In genomic region chr7:44838751-44839150, GRCh38 we compare ENCODE assay signal across 23 cellular contexts. TPM values are rescaled to one million over a fixed set of nuclear protein-coding genes. Genes with fewer than 3 reads are reported as not detected.
A peak's percentile ranks its signal among the peaks of the same experiment; 100 is the strongest.
DNase-seq lines count a peak whose midpoint lies in the region; ATAC-seq and TF ChIP-seq lines count a peak whose summit lies in the region.
"Had no signal": no experiment of that assay in that cellular context is flagged by ENCODE, and none has a peak within 500 bp of the region (broad histone marks: within the 10 kb centered on the region; RNA-seq: fewer than 3 reads in every experiment).

No MANE protein-coding gene starts in this region.

- H3K27me3 ChIP-seq in mammary epithelial cell (ENCODE audit: insufficient read depth, low read length) (no peaks in the 10 kb centered on the region), hepatocyte (no peaks in the 10 kb centered on the region)

- 91% methylated on average over 2 of the region's 2 CpGs for WGBS in mammary epithelial cell (ENCODE audit: low coverage, missing lambda C conversion rate)
- WGBS in hepatocyte (ENCODE audit: low lambda C conversion rate, missing lambda C conversion rate) = 50% methylated on average over 2 of the region's 2 CpGs

- H3K27me3 Mint-ChIP-seq in MCF 10A (ENCODE audit: insufficient read depth, unreplicated experiment) (no peaks in the 10 kb centered on the region), nephron (ENCODE audit: low read depth) (no peaks in the 10 kb centered on the region)
- no peaks in the 10 kb centered on the region for H3K27me3 Mint-ChIP-seq in activated T-helper 17 cell treated with anti-CD3 and anti-CD28 coated beads, Interleukin-2, amount 50 U/mL, for 72 hours

- H2AFZ ChIP-seq in mammary epithelial cell (ENCODE audit: low read depth, low read length) (no peak overlapping the region), hepatocyte (no peak overlapping the region)

- peaks cover 62% of the 10 kb centered on the region for H3K79me2 ChIP-seq in mammary epithelial cell (ENCODE audit: insufficient read depth, low read length)
- H3K79me2 ChIP-seq in hepatocyte = peaks cover 77% of the 10 kb centered on the region

- H3K4me1 ChIP-seq in mammary epithelial cell (ENCODE audit: insufficient read depth, low read length) = no peaks in the 10 kb centered on the region
- no peaks in the 10 kb centered on the region for H3K4me1 ChIP-seq in hepatocyte (ENCODE audit: insufficient read depth)
- H3K4me1 ChIP-seq: Caco-2 had no signal

- no peak overlapping the region for H3K27ac ChIP-seq in mammary epithelial cell (ENCODE audit: insufficient read depth, low read depth, low read length)
- no peak overlapping the region for H3K27ac ChIP-seq in hepatocyte
- H3K27ac ChIP-seq in RWPE1 = no peak overlapping the region

- peaks cover 50% of the 10 kb centered on the region for H3K36me3 Mint-ChIP-seq in MCF 10A (ENCODE audit: insufficient read depth, unreplicated experiment)
- H3K36me3 Mint-ChIP-seq in activated T-helper 17 cell treated with anti-CD3 and anti-CD28 coated beads, Interleukin-2, amount 50 U/mL, for 72 hours (ENCODE audit: low read depth) = peaks cover 78% of the 10 kb centered on the region
- H3K36me3 Mint-ChIP-seq in nephron (ENCODE audit: low read depth) = peaks cover 57% of the 10 kb centered on the region

- H3K9ac ChIP-seq in mammary epithelial cell (ENCODE audit: insufficient read depth, low read length) = no peak overlapping the region
- H3K9ac ChIP-seq: SK-N-SH had no signal

- DNase-seq in MCF 10A (ENCODE audit: unreplicated experiment) = no peak
- no peak for DNase-seq in mammary epithelial cell
- DNase-seq in hepatocyte (ENCODE audit: low spot score) = no peak
- no peak for DNase-seq in middle frontal gyrus (ENCODE audit: extremely low spot score, low spot score)
- no peak for DNase-seq in RWPE1 (ENCODE audit: low spot score)
- DNase-seq: C1 segment of cervical spinal cord; Caco-2; CD8-positive, alpha-beta T cell; GOT3; KBM-7; MM.1S; NCI-H1048; NCI-H1417; NCI-H1694; NCI-H2029 treated with DMSO at 0.1 percent for 48 hours; NCI-H446 treated with DMSO at 0.1 percent for 48 hours; NCI-H526; NCI-H82; OCI-M1; SK-N-SH had no signal

- POLR2A ChIA-PET in MCF 10A (lab: Yijun Ruan, JAX) (interaction anchor here (1.2 kb wide), 1 partner anchor 37 kb away, joined by 4 read pairs; no protein-coding TSS in a partner anchor), RWPE1 (lab: Yijun Ruan, JAX; ENCODE audit: low non-redundant PET) (no interaction called here)

- H3K9me3 Mint-ChIP-seq in MCF 10A (ENCODE audit: unreplicated experiment) (no peaks in the 10 kb centered on the region), nephron (no peaks in the 10 kb centered on the region)
- H3K9me3 Mint-ChIP-seq in activated T-helper 17 cell treated with anti-CD3 and anti-CD28 coated beads, Interleukin-2, amount 50 U/mL, for 72 hours = no peaks in the 10 kb centered on the region
- H3K9me3 Mint-ChIP-seq: CD8-positive, alpha-beta T cell had no signal

- H3K4me2 ChIP-seq in mammary epithelial cell (ENCODE audit: insufficient read depth, low read depth, low read length) (no peak overlapping the region), hepatocyte (no peak overlapping the region)
- H3K4me2 ChIP-seq: SK-N-SH had no signal

- dilution Hi-C loops in mammary epithelial cell (cut with HindIII; ENCODE audit: low sequenced_read_pairs) = no loop called here

- ATAC-seq in activated T-helper 17 cell treated with anti-CD3 and anti-CD28 coated beads, Interleukin-2, amount 50 U/mL, for 72 hours (replicated peaks) = no peak
- ATAC-seq: CD8-positive, alpha-beta T cell; HCT116 had no signal

- H3K36me3 ChIP-seq in mammary epithelial cell (ENCODE audit: insufficient read depth, low read length) (peaks cover 16% of the 10 kb centered on the region), hepatocyte (replicated peaks; ENCODE audit: insufficient read depth, low read depth) (no peaks in the 10 kb centered on the region)

- in situ Hi-C loops in mammary epithelial cell (cut with MboI; ENCODE audit: low sequenced_read_pairs in 2 of 2) = loop anchor here in 1 of 2 donors (25.0 kb wide), 1 partner anchor 251 kb away; the partner anchor contains the start of gene TMED4

- H3K4me3 Mint-ChIP-seq in MCF 10A (ENCODE audit: unreplicated experiment) (no peak overlapping the region), nephron (no peak overlapping the region)
- H3K4me3 Mint-ChIP-seq in activated T-helper 17 cell treated with anti-CD3 and anti-CD28 coated beads, Interleukin-2, amount 50 U/mL, for 72 hours = no peak overlapping the region
- H3K4me3 Mint-ChIP-seq: CD8-positive, alpha-beta T cell had no signal

- TF ChIP-seq CTCF in MCF 10A (IDR thresholded peaks at IDR 0.05; ENCODE audit: unreplicated experiment) (no peak), mammary epithelial cell (conservative IDR thresholded peaks at IDR 0.05 in 1 of 2, IDR thresholded peaks at IDR 0.05 in 1 of 2; ENCODE audit: extremely low read depth in 1 of 2, insufficient read depth in 1 of 2, low read depth in 1 of 2, low read length in 2 of 2) (no peak), nephron (IDR thresholded peaks at IDR 0.05; ENCODE audit: unreplicated experiment in 3 of 3) (no peak), hepatocyte (IDR thresholded peaks at IDR 0.05; ENCODE audit: poor library complexity) (no peak), RWPE1 (conservative IDR thresholded peaks at IDR 0.05; ENCODE audit: low read depth) (no peak)

- BruUV-seq in MCF 10A (replicated peaks; lab: Mats Ljungman, UMichigan) = no TSS peak
- BruUV-seq in mammary epithelial cell (replicated peaks; lab: Mats Ljungman, UMichigan) = no TSS peak

- no peaks in the 10 kb centered on the region for H4K20me1 ChIP-seq in mammary epithelial cell (ENCODE audit: insufficient read depth, low read length)
- H4K20me1 ChIP-seq in hepatocyte (ENCODE audit: insufficient read depth, poor library complexity, severe bottlenecking) = peaks cover 7% of the 10 kb centered on the region

- peaks cover 5% of the 10 kb centered on the region for H3K4me1 Mint-ChIP-seq in MCF 10A (ENCODE audit: insufficient read depth, unreplicated experiment)
- H3K4me1 Mint-ChIP-seq in activated T-helper 17 cell treated with anti-CD3 and anti-CD28 coated beads, Interleukin-2, amount 50 U/mL, for 72 hours = peaks cover 7% of the 10 kb centered on the region
- H3K4me1 Mint-ChIP-seq in nephron = no peaks in the 10 kb centered on the region

- H3K27ac Mint-ChIP-seq in MCF 10A (ENCODE audit: low read depth, unreplicated experiment) (peak overlapping the region; percentile 54), nephron (peak overlapping the region in 2 of 3 experiments; percentile 29 to 56)
- peak overlapping the region; percentile 10 for H3K27ac Mint-ChIP-seq in activated T-helper 17 cell treated with anti-CD3 and anti-CD28 coated beads, Interleukin-2, amount 50 U/mL, for 72 hours
- H3K27ac Mint-ChIP-seq: CD8-positive, alpha-beta T cell had no signal

- no peaks in the 10 kb centered on the region for H3K9me2 ChIP-seq in hepatocyte (replicated peaks; ENCODE audit: insufficient read depth)
- H3K9me2 ChIP-seq: SK-N-SH had no signal

- H3K4me3 ChIP-seq in mammary epithelial cell (replicated peaks in 1 of 3; ENCODE audit: insufficient read depth in 1 of 3, low read depth in 2 of 3, low read length in 3 of 3) (no peak overlapping the region), hepatocyte (no peak overlapping the region)

- CTCF ChIA-PET in MCF 10A (lab: Yijun Ruan, JAX) = interaction anchor here (1.0 kb wide), 1 partner anchor 22 kb away, joined by 3 read pairs; no protein-coding TSS in a partner anchor
- CTCF ChIA-PET in mammary epithelial cell (lab: Charles Lee; ENCODE audit: low non-redundant PET) = no interaction called here
- CTCF ChIA-PET in RWPE1 (lab: Yijun Ruan, JAX) = no interaction called here

- intact Hi-C loops in MCF 10A (cut with micrococcal nuclease) (no loop called here), mammary epithelial cell (cut with micrococcal nuclease) (no loop called here)

- H3K9me3 ChIP-seq in mammary epithelial cell (replicated peaks; ENCODE audit: insufficient read depth, low read length) (no peaks in the 10 kb centered on the region), hepatocyte (ENCODE audit: low read depth) (no peaks in the 10 kb centered on the region)
- H3K9me3 ChIP-seq: Caco-2, SK-N-SH had no signal

RNA-seq across cellular contexts. Expression of gene H2AZ2, which starts 9.1 kb away (rescaled TPM):
- total RNA-seq in MCF 10A (2022) (138 and 139 TPM in 2 replicates), mammary epithelial cell (100 to 1,000 TPM in 1 of 2 donors, 10 to 100 TPM in 1; 48.3 to 116 TPM), hepatocyte (176 and 178 TPM in 2 replicates)
- polyA plus RNA-seq in mammary epithelial cell (142 TPM), hepatocyte (132 and 138 TPM in 2 replicates)
- 91.6 TPM for polyA minus RNA-seq in mammary epithelial cell
- total RNA-seq in activated T-helper 17 cell treated with anti-CD3 and anti-CD28 coated beads, Interleukin-2, amount 50 U/mL, for 72 hours = 100 to 1,000 TPM; 156 to 157 TPM

RNA-seq across cellular contexts. Expression of gene PPIA, which starts 42.3 kb away (rescaled TPM):
- total RNA-seq in MCF 10A (2022) (2,090 and 2,238 TPM in 2 replicates), mammary epithelial cell (1,000 to 10,000 TPM; 1,812 to 2,252 TPM), hepatocyte (2,189 and 2,465 TPM in 2 replicates)
- polyA plus RNA-seq in mammary epithelial cell (7,269 TPM), hepatocyte (2,123 and 2,231 TPM in 2 replicates)
- 2,221 TPM for polyA minus RNA-seq in mammary epithelial cell
- total RNA-seq in activated T-helper 17 cell treated with anti-CD3 and anti-CD28 coated beads, Interleukin-2, amount 50 U/mL, for 72 hours = 1,000 to 10,000 TPM; 1,915 to 2,917 TPM

RNA-seq across cellular contexts. Expression of gene PURB, which starts 46.6 kb away (rescaled TPM):
- total RNA-seq in MCF 10A (2022) (21.3 and 27.9 TPM in 2 replicates), mammary epithelial cell (10 to 100 TPM; 30.2 to 32.8 TPM), hepatocyte (21.4 and 25.5 TPM in 2 replicates)
- polyA plus RNA-seq in mammary epithelial cell (4.1 TPM), hepatocyte (3.2 and 3.5 TPM in 2 replicates)
- 14.2 TPM for polyA minus RNA-seq in mammary epithelial cell
- total RNA-seq in activated T-helper 17 cell treated with anti-CD3 and anti-CD28 coated beads, Interleukin-2, amount 50 U/mL, for 72 hours = 10 to 100 TPM; 22.5 to 24.5 TPM
